Comparison of ENCODE assay signal across 23 cellular contexts in genomic region chr17:29449865-29450671, GRCh38. TPM values are rescaled to one million over a fixed set of nuclear protein-coding genes. Genes with fewer than 3 reads are reported as not detected.
DNase-seq lines count a peak whose midpoint lies in the region; ATAC-seq, FAIRE-seq and TF ChIP-seq lines count a peak whose summit lies in the region.
"Had no signal": no experiment of that assay in that cellular context is flagged by ENCODE, and none has a peak within 500 bp of the region (broad histone marks: within the 10 kb centered on the region; RNA-seq: fewer than 3 reads in every experiment).

No MANE protein-coding gene starts in this region.

- H3K27ac Mint-ChIP-seq in activated T-cell treated with anti-CD3 and anti-CD28 coated beads, Interleukin-2, amount 50 U/mL, for 24 hours = peak overlapping the region; percentile 75
- H3K27ac Mint-ChIP-seq in activated CD4-positive, alpha-beta memory T cell treated with anti-CD3 and anti-CD28 coated beads for 36 hours = peak overlapping the region; percentile 66

- no peaks in the 10 kb centered on the region for H3K9me3 ChIP-seq in small intestine (ENCODE audit: control insufficient read depth, low read depth)
- H3K9me3 ChIP-seq: left ventricle myocardium inferior, SJSA1 had no signal

- peak overlapping the region in 1 of 2 donors; percentile 17 for H3K27ac ChIP-seq in small intestine (ENCODE audit: low read depth in 1 of 2, low read length in 1 of 2)
- H3K27ac ChIP-seq: BLaER1 treated with 17β-estradiol and CSF1 and Interleukin-3, amounts not matched to agents 10 nM and 100 nM; breast epithelium; left ventricle myocardium inferior; SJSA1 had no signal

- POLR2A ChIA-PET in activated CD4-positive, alpha-beta memory T cell treated with anti-CD3 and anti-CD28 coated beads for 36 hours (lab: Charles Lee) = no interaction called here
- POLR2A ChIA-PET in HEK293T (lab: Yijun Ruan, JAX) = interaction anchor here (1.0 to 1.5 kb wide), 2 partner anchors 17 to 60 kb away, joined by 3 to 4 read pairs; partner anchors contain the start of gene TAOK1

- CTCF ChIA-PET in activated CD4-positive, alpha-beta memory T cell treated with anti-CD3 and anti-CD28 coated beads for 36 hours (lab: Charles Lee) = interaction anchor here (0.7 to 0.8 kb wide), 2 partner anchors 36 to 142 kb away, joined by 3 to 4 read pairs; no protein-coding TSS in a partner anchor
- CTCF ChIA-PET in HEK293T (lab: Yijun Ruan, JAX) = no interaction called here

- no peak overlapping the region for H3K4me3 ChIP-seq in small intestine (ENCODE audit: low read depth in 1 of 2, low read length in 2 of 2)
- H3K4me3 ChIP-seq: BLaER1 treated with 17β-estradiol and CSF1 and Interleukin-3, amounts not matched to agents 10 nM and 100 nM; breast epithelium; left ventricle myocardium inferior; SJSA1 had no signal

- no peak for TF ChIP-seq POLR2A in GM12892 (IDR thresholded peaks at IDR 0.05; ENCODE audit: low read depth, low read length)

- H3K27me3 ChIP-seq in small intestine (ENCODE audit: control insufficient read depth in 2 of 2, insufficient read depth in 2 of 2, low read length in 2 of 2) = no peaks in the 10 kb centered on the region
- H3K27me3 ChIP-seq: BLaER1 treated with 17β-estradiol and CSF1 and Interleukin-3, amounts not matched to agents 10 nM and 100 nM; breast epithelium; dorsolateral prefrontal cortex; SJSA1 had no signal

- peaks cover 0 to 8% of the 10 kb centered on the region in 2 donors for H3K4me1 ChIP-seq in small intestine (ENCODE audit: control insufficient read depth in 2 of 2, insufficient read depth in 1 of 2, low read depth in 1 of 2, low read length in 1 of 2)
- H3K4me1 ChIP-seq: breast epithelium, SJSA1 had no signal

- WGBS in small intestine, 3 donors = 60 to 87% (median 72%) methylated on average over 5 of the region's 5 CpGs

- ATAC-seq in activated T-cell treated with anti-CD3 and anti-CD28 coated beads, Interleukin-2, amount 50 U/mL, for 4 hours = no peak
- no peak for ATAC-seq in GM21619 (IDR thresholded peaks at IDR 0.05; ENCODE audit: unreplicated experiment)

- DNase-seq in activated T-cell treated with anti-CD3 and anti-CD28 coated beads, Interleukin-2, amount 50 U/mL, for 24 hours = no peak
- no peak for DNase-seq in activated T-cell treated with anti-CD3 and anti-CD28 coated beads, Interleukin-2, amount 50 U/mL, for 4 hours
- DNase-seq in activated CD4-positive, alpha-beta memory T cell treated with anti-CD3 and anti-CD28 coated beads for 36 hours = no peak
- DNase-seq in kidney tubule cell (ENCODE audit: low spot score) (peak; percentile 2), small intestine (peak; percentile 75), HEK293T (ENCODE audit: extremely low spot score) (no peak), GM12892 (ENCODE audit: insufficient read length) (no peak)
- DNase-seq: activated CD4-positive, CD25-positive, alpha-beta regulatory T cell treated with anti-CD3 and anti-CD28 coated beads, Interleukin-2, amount 50 U/mL, for 72 hours; DMS153; dorsolateral prefrontal cortex; erythroblast; left ventricle myocardium inferior; NCI-H1436 treated with DMSO at 0.1 percent for 48 hours; NCI-H2171 treated with DMSO at 0.1 percent for 48 hours; NCI-H69; OCI-M1; posterior cingulate gyrus; T1000 had no signal

- H3K9me3 Mint-ChIP-seq in activated T-cell treated with anti-CD3 and anti-CD28 coated beads, Interleukin-2, amount 50 U/mL, for 24 hours = no peaks in the 10 kb centered on the region
- H3K9me3 Mint-ChIP-seq in activated T-cell treated with anti-CD3 and anti-CD28 coated beads, Interleukin-2, amount 50 U/mL, for 4 hours = no peaks in the 10 kb centered on the region
- H3K9me3 Mint-ChIP-seq in activated CD4-positive, alpha-beta memory T cell treated with anti-CD3 and anti-CD28 coated beads for 36 hours = no peaks in the 10 kb centered on the region

- no peak overlapping the region for H3K4me3 Mint-ChIP-seq in activated T-cell treated with anti-CD3 and anti-CD28 coated beads, Interleukin-2, amount 50 U/mL, for 24 hours
- H3K4me3 Mint-ChIP-seq in activated T-cell treated with anti-CD3 and anti-CD28 coated beads, Interleukin-2, amount 50 U/mL, for 4 hours = no peak overlapping the region
- H3K4me3 Mint-ChIP-seq in activated CD4-positive, alpha-beta memory T cell treated with anti-CD3 and anti-CD28 coated beads for 36 hours = no peak overlapping the region

- FAIRE-seq in small intestine (lab: Jason Lieb, UNC) = no peak
- FAIRE-seq in GM12892 (lab: Jason Lieb, UNC) = no peak
- FAIRE-seq: frontal cortex had no signal

- peaks cover 2% of the 10 kb centered on the region in 2 donors for H3K36me3 ChIP-seq in small intestine (ENCODE audit: control insufficient read depth in 2 of 2, insufficient read depth in 2 of 2, low read length in 2 of 2)
- H3K36me3 ChIP-seq: breast epithelium had no signal

- peaks cover 36% of the 10 kb centered on the region for H3K4me1 Mint-ChIP-seq in activated T-cell treated with anti-CD3 and anti-CD28 coated beads, Interleukin-2, amount 50 U/mL, for 24 hours (ENCODE audit: low read depth)
- peaks cover 35% of the 10 kb centered on the region for H3K4me1 Mint-ChIP-seq in activated T-cell treated with anti-CD3 and anti-CD28 coated beads, Interleukin-2, amount 50 U/mL, for 4 hours (ENCODE audit: low read depth)
- H3K4me1 Mint-ChIP-seq in activated CD4-positive, alpha-beta memory T cell treated with anti-CD3 and anti-CD28 coated beads for 36 hours (ENCODE audit: low read depth) = peaks cover 30% of the 10 kb centered on the region

- intact Hi-C loops in activated CD4-positive, alpha-beta memory T cell treated with anti-CD3 and anti-CD28 coated beads for 36 hours (cut with micrococcal nuclease) = no loop called here

- peaks cover 44% of the 10 kb centered on the region for H3K36me3 Mint-ChIP-seq in activated T-cell treated with anti-CD3 and anti-CD28 coated beads, Interleukin-2, amount 50 U/mL, for 24 hours (ENCODE audit: low read depth)
- peaks cover 17% of the 10 kb centered on the region for H3K36me3 Mint-ChIP-seq in activated T-cell treated with anti-CD3 and anti-CD28 coated beads, Interleukin-2, amount 50 U/mL, for 4 hours (ENCODE audit: insufficient read depth)
- peaks cover 21% of the 10 kb centered on the region for H3K36me3 Mint-ChIP-seq in activated CD4-positive, alpha-beta memory T cell treated with anti-CD3 and anti-CD28 coated beads for 36 hours

- no peaks in the 10 kb centered on the region for H3K27me3 Mint-ChIP-seq in activated T-cell treated with anti-CD3 and anti-CD28 coated beads, Interleukin-2, amount 50 U/mL, for 24 hours
- H3K27me3 Mint-ChIP-seq in activated T-cell treated with anti-CD3 and anti-CD28 coated beads, Interleukin-2, amount 50 U/mL, for 4 hours (ENCODE audit: low read depth) = no peaks in the 10 kb centered on the region
- no peaks in the 10 kb centered on the region for H3K27me3 Mint-ChIP-seq in activated CD4-positive, alpha-beta memory T cell treated with anti-CD3 and anti-CD28 coated beads for 36 hours

TF ChIP-seq in HEK293T, 16 proteins besides CTCF, POLR2A, EP300 and RAD21:
- TF ChIP-seq ZNF384 (IDR thresholded peaks at IDR 0.05) (no peak), FOXK2 (IDR thresholded peaks at IDR 0.05) (no peak), FOXA1 (IDR thresholded peaks at IDR 0.05) (no peak), FOXM1 (IDR thresholded peaks at IDR 0.05; ENCODE audit: borderline replicate concordance) (no peak), L3MBTL2 (conservative IDR thresholded peaks at IDR 0.05) (no peak), ARNT (IDR thresholded peaks at IDR 0.05) (no peak), TARDBP (IDR thresholded peaks at IDR 0.05) (no peak), SP1 (IDR thresholded peaks at IDR 0.05) (no peak), PKNOX1 (IDR thresholded peaks at IDR 0.05) (no peak), CTBP1 (IDR thresholded peaks at IDR 0.05; ENCODE audit: borderline replicate concordance) (no peak), BHLHE40 (IDR thresholded peaks at IDR 0.05; ENCODE audit: borderline replicate concordance) (no peak), NFRKB (IDR thresholded peaks at IDR 0.05) (no peak), LEF1 (IDR thresholded peaks at IDR 0.05; ENCODE audit: borderline replicate concordance) (no peak), HDGF (IDR thresholded peaks at IDR 0.05; ENCODE audit: borderline replicate concordance) (no peak)

RNA-seq across cellular contexts. Expression of gene TAOK1, which starts 59.9 kb away (rescaled TPM):
- total RNA-seq in activated T-cell treated with anti-CD3 and anti-CD28 coated beads, Interleukin-2, amount 50 U/mL, for 4 hours = 10 to 100 TPM; 35.6 to 42.4 (median 37.4) TPM
- total RNA-seq in activated CD4-positive, alpha-beta memory T cell treated with anti-CD3 and anti-CD28 coated beads for 36 hours = 10 to 100 TPM; 29.8 to 34.3 TPM
- polyA plus RNA-seq in small intestine = 1 to 10 TPM; 4.1 to 7.4 (median 4.5) TPM
- 11.3 TPM for polyA plus RNA-seq in GM12892 (2012; ENCODE audit: missing spikeins)

Comparison
In these comparisons a context has a peak if more than half of its experiments do, and no peak if none do; other contexts are left out.
1. DNase-seq: peak in kidney tubule cell (single experiment) and small intestine (single experiment); none in activated T-cell treated with anti-CD3 and anti-CD28 coated beads, Interleukin-2, amount 50 U/mL, for 24 hours (single experiment), activated T-cell treated with anti-CD3 and anti-CD28 coated beads, Interleukin-2, amount 50 U/mL, for 4 hours (single experiment), activated CD4-positive, alpha-beta memory T cell treated with anti-CD3 and anti-CD28 coated beads for 36 hours (single experiment), HEK293T (single experiment) and GM12892 (single experiment).